ENCODE assay signal across 1 cellular context in genomic region chr1:15750924-15751323, GRCh38.
TF ChIP-seq lines count a peak whose summit lies in the region.

No MANE protein-coding gene starts in this region.

TF ChIP-seq in HepG2, 621 proteins besides CTCF, POLR2A, EP300 and RAD21:
- TF ChIP-seq ZNF512 (CRISPR knock-in tag; IDR thresholded peaks at IDR 0.05) (no peak), AGO2 (optimal IDR thresholded peaks at IDR 0.05; ENCODE audit: low read depth, low read length) (no peak), PRPF4 (IDR thresholded peaks at IDR 0.05; ENCODE audit: low read depth, low read length, poor library complexity, severe bottlenecking) (no peak), SMAD1 (CRISPR knock-in tag; IDR thresholded peaks at IDR 0.05; ENCODE audit: borderline replicate concordance, low read depth) (no peak)
